22 cellular contexts compared by ENCODE assay signal in genomic region chr1:60118119-60118518, GRCh38. TPM values are rescaled to one million over a fixed set of nuclear protein-coding genes. Genes with fewer than 3 reads are reported as not detected.
"Had no signal": no experiment of that assay in that cellular context is flagged by ENCODE, and none has a peak within 500 bp of the region (broad histone marks: within the 10 kb centered on the region; RNA-seq: fewer than 3 reads in every experiment).

No MANE protein-coding gene starts in this region.

- H3K4me3 ChIP-seq: cardiac muscle cell, dorsolateral prefrontal cortex, gastrocnemius medialis, thoracic aorta had no signal

- H3K9me3 Mint-ChIP-seq: activated naive CD4-positive, alpha-beta T cell treated with anti-CD3 and anti-CD28 coated beads, Interleukin-2, amount 50 U/mL, for 24 hours; stimulated activated memory B cell treated with anti-CD40 and anti-IgM and Interleukin-4, amounts not matched to agents 10 μg/mL and 1 μg/mL and 100 μg/mL, for 72 hours had no signal

- H3K36me3 Mint-ChIP-seq: activated naive CD4-positive, alpha-beta T cell treated with anti-CD3 and anti-CD28 coated beads, Interleukin-2, amount 50 U/mL, for 24 hours; naive thymus-derived CD4-positive, alpha-beta T cell; stimulated activated memory B cell treated with anti-CD40 and anti-IgM and Interleukin-4, amounts not matched to agents 10 μg/mL and 1 μg/mL and 100 μg/mL, for 72 hours had no signal

- H3K27ac ChIP-seq: cardiac muscle cell, dorsolateral prefrontal cortex, gastrocnemius medialis, parathyroid adenoma, thoracic aorta, WERI-Rb-1 had no signal

- H3K27me3 Mint-ChIP-seq: stimulated activated memory B cell treated with anti-CD40 and anti-IgM and Interleukin-4, amounts not matched to agents 10 μg/mL and 1 μg/mL and 100 μg/mL, for 72 hours had no signal

- H3K27ac Mint-ChIP-seq: activated naive CD4-positive, alpha-beta T cell treated with anti-CD3 and anti-CD28 coated beads, Interleukin-2, amount 50 U/mL, for 24 hours; naive thymus-derived CD4-positive, alpha-beta T cell; stimulated activated memory B cell treated with anti-CD40 and anti-IgM and Interleukin-4, amounts not matched to agents 10 μg/mL and 1 μg/mL and 100 μg/mL, for 72 hours had no signal

- H3K4me1 Mint-ChIP-seq: activated naive CD4-positive, alpha-beta T cell treated with anti-CD3 and anti-CD28 coated beads, Interleukin-2, amount 50 U/mL, for 24 hours; naive thymus-derived CD4-positive, alpha-beta T cell; stimulated activated memory B cell treated with anti-CD40 and anti-IgM and Interleukin-4, amounts not matched to agents 10 μg/mL and 1 μg/mL and 100 μg/mL, for 72 hours had no signal

- DNase-seq: activated CD4-positive, alpha-beta T cell treated with anti-CD3 and anti-CD28 coated beads for 1 hour; activated gamma-delta T cell; dorsolateral prefrontal cortex; gastrocnemius medialis; head of caudate nucleus; left ventricle myocardium superior; mesenchymal stem cell; naive thymus-derived CD4-positive, alpha-beta T cell; stimulated activated CD4-positive, alpha-beta T cell treated with anti-CD3 and anti-CD28 coated beads, Interleukin-4, amount 100 ng/mL, for 4 hours; SW 1271; T-helper 2 cell; WERI-Rb-1 had no signal

- H3K4me3 Mint-ChIP-seq: activated naive CD4-positive, alpha-beta T cell treated with anti-CD3 and anti-CD28 coated beads, Interleukin-2, amount 50 U/mL, for 24 hours; naive thymus-derived CD4-positive, alpha-beta T cell; stimulated activated memory B cell treated with anti-CD40 and anti-IgM and Interleukin-4, amounts not matched to agents 10 μg/mL and 1 μg/mL and 100 μg/mL, for 72 hours had no signal

RNA-seq across cellular contexts. Expression of gene C1orf87, which starts 44.5 kb away (rescaled TPM):
- total RNA-seq: activated CD8-positive, alpha-beta memory T cell treated with anti-CD3 and anti-CD28 coated beads for 36 hours; cardiac muscle cell; gastrocnemius medialis; kidney epithelial cell; left ventricle myocardium superior; mucosa of gallbladder; naive thymus-derived CD4-positive, alpha-beta T cell; sciatic nerve; ureter had no signal
